Comparison of ENCODE assay signal across 9 cellular contexts in the genomic region with DNA sequence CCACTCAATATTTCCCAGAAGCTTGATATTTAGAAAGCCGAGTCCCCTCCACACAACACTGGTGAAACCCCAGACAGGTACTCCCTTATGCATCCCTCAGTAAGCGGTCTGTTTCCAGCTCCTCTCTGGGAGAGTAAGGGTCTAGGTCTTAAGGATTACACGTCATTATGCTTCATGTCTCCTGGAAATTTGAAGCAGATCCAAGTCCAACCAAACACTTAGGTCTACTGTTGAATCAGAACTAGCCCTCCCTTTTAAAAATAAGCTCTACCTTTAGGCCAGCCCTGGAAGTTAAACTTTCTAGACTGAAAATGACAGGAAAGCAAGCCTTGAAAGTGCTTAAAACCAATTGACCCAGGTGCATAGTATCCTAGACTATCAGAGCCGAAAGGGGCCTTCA. TPM values are rescaled to one million over a fixed set of nuclear protein-coding genes. Genes with fewer than 3 reads are reported as not detected.
DNase-seq lines count a peak whose midpoint lies in the region; ATAC-seq and TF ChIP-seq lines count a peak whose summit lies in the region.
"Had no signal": no experiment of that assay in that cellular context is flagged by ENCODE, and none has a peak within 500 bp of the region (broad histone marks: within the 10 kb centered on the region; RNA-seq: fewer than 3 reads in every experiment).

No MANE protein-coding gene starts in this region.

- TF ChIP-seq CTCF in right atrium auricular region (IDR thresholded peaks at IDR 0.05), result no peak

- no peak for ATAC-seq in natural killer cell treated with Interleukin-12 subunit alpha and Interleukin-12 subunit beta and Interleukin-15 and Interleukin-18, amount 100 ng/mL, for 72 hours
- no peak for ATAC-seq in aorta (ENCODE audit: low FRiP score)
- ATAC-seq in GM18520 (IDR thresholded peaks at IDR 0.05; ENCODE audit: unreplicated experiment), result no peak

- no peaks in the 10 kb centered on the region for H3K9me3 Mint-ChIP-seq in natural killer cell treated with Interleukin-12 subunit alpha and Interleukin-12 subunit beta and Interleukin-15 and Interleukin-18, amount 100 ng/mL, for 72 hours

- H3K36me3 ChIP-seq in right atrium auricular region, result peaks cover 19% of the 10 kb centered on the region
- H3K36me3 ChIP-seq in aorta (ENCODE audit: control insufficient read depth in 1 of 2, insufficient read depth in 2 of 2, low read length in 1 of 2), result no peaks in the 10 kb centered on the region

- H3K9me3 ChIP-seq in right atrium auricular region, result no peaks in the 10 kb centered on the region
- no peaks in the 10 kb centered on the region for H3K9me3 ChIP-seq in aorta (ENCODE audit: control insufficient read depth, low read length)

- intact Hi-C loops in cardiac septum (cut with DNase I) (loop anchor here (2.0 to 5.0 kb wide), 2 partner anchors 22 to 41 kb away; partner anchors contain the start of genes AGBL5 and TMEM214), aorta (cut with DNase I) (no loop called here)

- H3K4me1 Mint-ChIP-seq in natural killer cell treated with Interleukin-12 subunit alpha and Interleukin-12 subunit beta and Interleukin-15 and Interleukin-18, amount 100 ng/mL, for 72 hours (ENCODE audit: low read depth in 2 of 2), result peaks cover 78 to 79% of the 10 kb centered on the region in 2 donors

- H3K4me1 ChIP-seq in right atrium auricular region, result peaks cover 0 to 56% of the 10 kb centered on the region in 2 donors
- H3K4me1 ChIP-seq in aorta (ENCODE audit: control insufficient read depth in 1 of 2, insufficient read depth in 2 of 2, low read length in 2 of 2), result no peaks in the 10 kb centered on the region

- peak overlapping the region; percentile 77 to 87 for H3K27ac Mint-ChIP-seq in natural killer cell treated with Interleukin-12 subunit alpha and Interleukin-12 subunit beta and Interleukin-15 and Interleukin-18, amount 100 ng/mL, for 72 hours

- H3K27me3 Mint-ChIP-seq in natural killer cell treated with Interleukin-12 subunit alpha and Interleukin-12 subunit beta and Interleukin-15 and Interleukin-18, amount 100 ng/mL, for 72 hours, result no peaks in the 10 kb centered on the region

- H3K4me3 ChIP-seq in right atrium auricular region, result no peak overlapping the region
- no peak overlapping the region for H3K4me3 ChIP-seq in aorta (ENCODE audit: low read length in 2 of 2)

- WGBS in aorta, 2 donors, result 40 to 43% methylated on average over 4 of the region's 4 CpGs

- DNase-seq in right atrium auricular region (ENCODE audit: low spot score), result no peak
- DNase-seq in cardiac septum (ENCODE audit: low spot score), result no peak
- no peak for DNase-seq in natural killer cell treated with Interleukin-12 subunit alpha and Interleukin-12 subunit beta and Interleukin-15 and Interleukin-18, amount 100 ng/mL, for 72 hours (ENCODE audit: low spot score)
- DNase-seq in aorta, result peak in 1 of 2 donors; percentile 31
- DNase-seq in NCI-H510A (lab: John Stamatoyannopoulos, UW), result no peak
- no peak for DNase-seq in caudate nucleus (lab: John Stamatoyannopoulos, UW)
- DNase-seq: NCI-H2171 treated with DMSO at 0.1 percent for 48 hours had no signal

- no peaks in the 10 kb centered on the region for H3K27me3 ChIP-seq in right atrium auricular region
- no peaks in the 10 kb centered on the region for H3K27me3 ChIP-seq in aorta (ENCODE audit: control insufficient read depth in 1 of 2, insufficient read depth in 2 of 2, low read length in 1 of 2)

- peaks cover 16% of the 10 kb centered on the region for H3K36me3 Mint-ChIP-seq in natural killer cell treated with Interleukin-12 subunit alpha and Interleukin-12 subunit beta and Interleukin-15 and Interleukin-18, amount 100 ng/mL, for 72 hours

- H3K4me3 Mint-ChIP-seq in natural killer cell treated with Interleukin-12 subunit alpha and Interleukin-12 subunit beta and Interleukin-15 and Interleukin-18, amount 100 ng/mL, for 72 hours, result peak overlapping the region; percentile 90

- peak overlapping the region; percentile 97 to 98 for H3K27ac ChIP-seq in right atrium auricular region
- H3K27ac ChIP-seq in cingulate gyrus (ENCODE audit: low read depth, low read length), result peak overlapping the region; percentile 30
- H3K27ac ChIP-seq in aorta (ENCODE audit: low read depth in 1 of 2, low read length in 2 of 2), result peak overlapping the region; percentile 30 to 83
- no peak overlapping the region for H3K27ac ChIP-seq in caudate nucleus (ENCODE audit: low read depth, low read length)

RNA-seq across cellular contexts. Expression of gene OST4, which starts 1.5 kb away (rescaled TPM):
- total RNA-seq in right atrium auricular region (100 to 1,000 TPM; 379 to 465 TPM), cardiac septum (339 TPM), aorta (100 to 1,000 TPM; 219 to 260 TPM)
- 100 to 1,000 TPM; 286 to 393 TPM for total RNA-seq in natural killer cell treated with Interleukin-12 subunit alpha and Interleukin-12 subunit beta and Interleukin-15 and Interleukin-18, amount 100 ng/mL, for 72 hours
- 100 to 1,000 TPM; 531 to 750 TPM for polyA plus RNA-seq in aorta

RNA-seq across cellular contexts. Expression of gene EMILIN1, which starts 5.5 kb away (rescaled TPM):
- 10 to 100 TPM; 22.3 to 36.7 TPM for total RNA-seq in right atrium auricular region
- total RNA-seq in cardiac septum, result 21.0 TPM
- total RNA-seq in natural killer cell treated with Interleukin-12 subunit alpha and Interleukin-12 subunit beta and Interleukin-15 and Interleukin-18, amount 100 ng/mL, for 72 hours, result 10 to 100 TPM in 1 of 2 donors, 1 to 10 TPM in 1; 8.7 to 14.2 TPM
- 100 to 1,000 TPM; 180 to 200 TPM for total RNA-seq in aorta
- 100 to 1,000 TPM in 1 of 2 donors, 10 to 100 TPM in 1; 50.0 to 249 TPM for polyA plus RNA-seq in aorta

RNA-seq across cellular contexts. Expression of gene KHK, which starts 13.6 kb away (rescaled TPM):
- total RNA-seq in right atrium auricular region, result 1 to 10 TPM in 1 of 2 donors, under 1 TPM in 1; 0.82 to 1.7 TPM
- 1.1 TPM for total RNA-seq in cardiac septum
- 1 to 10 TPM; 2.5 to 5.1 TPM for total RNA-seq in natural killer cell treated with Interleukin-12 subunit alpha and Interleukin-12 subunit beta and Interleukin-15 and Interleukin-18, amount 100 ng/mL, for 72 hours
- total RNA-seq in aorta, result 1 to 10 TPM; 3.4 to 5.1 TPM
- polyA plus RNA-seq in aorta, result 10 to 100 TPM in 1 of 2 donors, 1 to 10 TPM in 1; 6.0 to 38.7 TPM

RNA-seq across cellular contexts. Expression of gene AGBL5, which starts 21.5 kb away (rescaled TPM):
- total RNA-seq in right atrium auricular region (1 to 10 TPM; 8.1 to 9.3 TPM), cardiac septum (11.7 TPM), aorta (10 to 100 TPM; 14.3 to 15.0 TPM)
- 10 to 100 TPM; 12.5 to 20.5 TPM for total RNA-seq in natural killer cell treated with Interleukin-12 subunit alpha and Interleukin-12 subunit beta and Interleukin-15 and Interleukin-18, amount 100 ng/mL, for 72 hours
- 10 to 100 TPM; 11.5 to 16.7 TPM for polyA plus RNA-seq in aorta

RNA-seq across cellular contexts. Expression of gene TMEM214, which starts 40.2 kb away (rescaled TPM):
- total RNA-seq in right atrium auricular region (10 to 100 TPM; 21.0 to 41.0 TPM), cardiac septum (40.3 TPM), aorta (100 to 1,000 TPM in 1 of 2 donors, 10 to 100 TPM in 1; 96.4 to 106 TPM)
- total RNA-seq in natural killer cell treated with Interleukin-12 subunit alpha and Interleukin-12 subunit beta and Interleukin-15 and Interleukin-18, amount 100 ng/mL, for 72 hours, result 100 to 1,000 TPM; 132 to 176 TPM
- polyA plus RNA-seq in aorta, result 10 to 100 TPM; 30.2 to 93.3 TPM
